Comparison of ENCODE assay signal across 9 cellular contexts in the genomic region with DNA sequence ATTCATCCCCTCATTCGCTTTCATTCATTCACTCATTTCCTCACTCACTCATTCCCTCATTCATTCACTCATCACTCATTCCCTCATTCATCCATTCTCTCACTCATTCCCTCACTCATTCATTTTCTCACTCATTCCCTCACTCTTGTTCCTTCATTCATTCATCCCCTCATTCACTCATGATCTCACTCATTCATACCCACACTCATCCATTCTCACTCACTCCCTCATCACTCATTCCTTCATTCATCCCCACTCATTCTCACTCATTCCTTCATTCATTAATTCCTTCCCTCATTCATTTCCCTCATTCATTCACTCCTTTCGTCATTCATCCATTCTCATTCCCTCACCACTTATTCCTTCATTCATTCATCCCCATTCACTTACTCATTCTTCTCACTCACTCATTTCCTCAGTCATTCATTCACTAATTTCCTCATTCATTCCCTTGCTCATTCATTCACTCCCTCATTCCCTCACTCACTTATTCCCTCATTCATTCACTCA.
"Had no signal": no experiment of that assay in that cellular context is flagged by ENCODE, and none has a peak within 500 bp of the region (broad histone marks: within the 10 kb centered on the region; RNA-seq: fewer than 3 reads in every experiment).

No MANE protein-coding gene starts in this region.

- DNase-seq: GM23248, GOT3, HCEC 1CT, HFFc6, KG1 had no signal

- H3K9ac ChIP-seq: GM23248 had no signal

- H3K4me3 Mint-ChIP-seq: H9, HFFc6, IgD-negative memory B cell had no signal

- H3K27me3 Mint-ChIP-seq: IgD-negative memory B cell had no signal

- ATAC-seq: HepG2 had no signal

- FAIRE-seq: H54, HepG2 had no signal

- H3K27ac ChIP-seq: GM23248 had no signal

- H3K27ac Mint-ChIP-seq: H9, HFFc6, IgD-negative memory B cell had no signal

- H3K9me3 Mint-ChIP-seq: H9, HFFc6 had no signal

- H2AFZ ChIP-seq: GM23248 had no signal

- H3K4me3 ChIP-seq: GM23248 had no signal
